Comparison of ENCODE assay signal across 8 cellular contexts in genomic region chr15:83653639-83654378, GRCh38. TPM values are rescaled to one million over a fixed set of nuclear protein-coding genes. Genes with fewer than 3 reads are reported as not detected.
A peak's percentile ranks its signal among the peaks of the same experiment; 100 is the strongest.
DNase-seq lines count a peak whose midpoint lies in the region; ATAC-seq and TF ChIP-seq lines count a peak whose summit lies in the region.

Gene ADAMTSL3 (plus strand): TSS chr15:83654123. CDS start chr15:83655762, 1,639 bp downstream.

- TF ChIP-seq CTCF in fibroblast of villous mesenchyme (IDR thresholded peaks at IDR 0.05; ENCODE audit: insufficient read depth, low read depth, low read length) (no peak), vagina (IDR thresholded peaks at IDR 0.05) (no peak)

- H3K27ac ChIP-seq in mucosa of rectum (ENCODE audit: low read depth in 2 of 2, low read length in 2 of 2) (no peak within 1 kb of the TSS), vagina (peak within 1 kb of the TSS; percentile 44)

- no peaks in the 10 kb centered on the region for H3K36me3 ChIP-seq in mucosa of rectum (ENCODE audit: control insufficient read depth in 2 of 2, insufficient read depth in 2 of 2, low read length in 2 of 2)
- H3K36me3 ChIP-seq in vagina, result no peaks in the 10 kb centered on the region

- H3K27me3 ChIP-seq in mucosa of rectum (ENCODE audit: control insufficient read depth in 2 of 2, insufficient read depth in 2 of 2, low read length in 2 of 2), result peaks cover 0 to 4% of the 10 kb centered on the region in 2 donors
- no peaks in the 10 kb centered on the region for H3K27me3 ChIP-seq in vagina

- ATAC-seq in activated naive CD4-positive, alpha-beta T cell treated with anti-CD3 and anti-CD28 coated beads, Interleukin-2, amount 50 U/mL, for 72 hours, result no peak
- no peak for ATAC-seq in HG03095 (IDR thresholded peaks at IDR 0.05; ENCODE audit: unreplicated experiment)

- H3K9me3 ChIP-seq in mucosa of rectum (ENCODE audit: control insufficient read depth in 2 of 2, low read length in 2 of 2) (no peaks in the 10 kb centered on the region), vagina (no peaks in the 10 kb centered on the region)

- H3K4me1 ChIP-seq in mucosa of rectum (ENCODE audit: control insufficient read depth in 2 of 2, insufficient read depth in 2 of 2, low read length in 2 of 2), result no peaks in the 10 kb centered on the region
- peaks cover 22% of the 10 kb centered on the region for H3K4me1 ChIP-seq in vagina

- H3K27ac Mint-ChIP-seq in activated naive CD4-positive, alpha-beta T cell treated with anti-CD3 and anti-CD28 coated beads, Interleukin-2, amount 50 U/mL, for 72 hours, result no peak within 1 kb of the TSS

- TF ChIP-seq POLR2A in vagina (IDR thresholded peaks at IDR 0.05), result no peak

- DNase-seq in NCI-H2029 (lab: John Stamatoyannopoulos, UW) (peak; percentile 21), NCI-H2029 treated with DMSO at 0.1 percent for 48 hours (lab: John Stamatoyannopoulos, UW) (no peak), fibroblast of villous mesenchyme (ENCODE audit: low read depth) (peak; percentile 19), vagina (ENCODE audit: extremely low spot score in 2 of 2) (no peak), SIG-M5 treated with dmso at 0.1 percent for 504 hours (lab: John Stamatoyannopoulos, UW; ENCODE audit: unreplicated experiment) (no peak)
- no peak for DNase-seq in activated naive CD4-positive, alpha-beta T cell treated with anti-CD3 and anti-CD28 coated beads, Interleukin-2, amount 50 U/mL, for 72 hours (ENCODE audit: low spot score in 2 of 2)

- peaks cover 0 to 9% of the 10 kb centered on the region in 2 donors for H3K36me3 Mint-ChIP-seq in activated naive CD4-positive, alpha-beta T cell treated with anti-CD3 and anti-CD28 coated beads, Interleukin-2, amount 50 U/mL, for 72 hours

- peak within 1 kb of the TSS in 1 of 2 donors; percentile 8 for H3K9ac ChIP-seq in mucosa of rectum (ENCODE audit: low read depth in 1 of 2, low read length in 2 of 2)

- intact Hi-C loops in vagina (cut with DNase I), result no loop called here

- H3K4me3 ChIP-seq in fibroblast of villous mesenchyme (ENCODE audit: low read depth, low read length), result no peak within 1 kb of the TSS
- peak within 1 kb of the TSS; percentile 43 to 55 for H3K4me3 ChIP-seq in mucosa of rectum (ENCODE audit: low read length in 2 of 2)
- peak within 1 kb of the TSS; percentile 44 to 58 for H3K4me3 ChIP-seq in vagina

- no peaks in the 10 kb centered on the region for H3K9me3 Mint-ChIP-seq in activated naive CD4-positive, alpha-beta T cell treated with anti-CD3 and anti-CD28 coated beads, Interleukin-2, amount 50 U/mL, for 72 hours

RNA-seq across cellular contexts. Expression of gene ADAMTSL3, which starts in this region (rescaled TPM):
- total RNA-seq in fibroblast of villous mesenchyme (under 0.01 TPM in 2 replicates), vagina (4.2 TPM)
- total RNA-seq in activated naive CD4-positive, alpha-beta T cell treated with anti-CD3 and anti-CD28 coated beads, Interleukin-2, amount 50 U/mL, for 72 hours, result not detected

Comparison
In these comparisons a context has a peak if more than half of its experiments do, and no peak if none do; other contexts are left out.
1. Peak in DNase-seq in fibroblast of villous mesenchyme; RNA of the gene not detected or under 1 TPM.